9 cellular contexts compared by ENCODE assay signal in genomic region chr9:33749305-33749654, GRCh38. TPM values are rescaled to one million over a fixed set of nuclear protein-coding genes. Genes with fewer than 3 reads are reported as not detected.
A peak's percentile ranks its signal among the peaks of the same experiment; 100 is the strongest.
DNase-seq lines count a peak whose midpoint lies in the region; ATAC-seq lines count a peak whose summit lies in the region.
"Not testable (repeated sequence)": the region's sequence is repeated elsewhere in the genome, so short reads cannot be mapped to it uniquely, and the experiment has no call there.
"Had no signal": no experiment of that assay in that cellular context is flagged by ENCODE, and none has a peak within 500 bp of the region (broad histone marks: within the 10 kb centered on the region; RNA-seq: fewer than 3 reads in every experiment).

No MANE protein-coding gene starts in this region.

- not testable (repeated sequence) for H3K36me3 Mint-ChIP-seq in T-helper 2 cell treated with Interferon-gamma antibody and Interleukin-4, amounts not matched to agents 5 μg/mL and 100 μg/mL, for 36 hours (ENCODE audit: low read depth); activated CD8-positive, alpha-beta memory T cell treated with anti-CD3 and anti-CD28 coated beads, Interleukin-2, amount 10 ng/mL, durations not matched to agents 7 days and 5 days; activated naive CD4-positive, alpha-beta T cell treated with anti-CD3 and anti-CD28 coated beads, Interleukin-2, amount 10 ng/mL, durations not matched to agents 7 days and 5 days; effector memory CD8-positive, alpha-beta T cell (ENCODE audit: insufficient read depth)

- H3K4me1 Mint-ChIP-seq in T-helper 2 cell treated with Interferon-gamma antibody and Interleukin-4, amounts not matched to agents 5 μg/mL and 100 μg/mL, for 36 hours (ENCODE audit: low read depth): peaks cover 41% of the 10 kb centered on the region
- peaks cover 44% of the 10 kb centered on the region for H3K4me1 Mint-ChIP-seq in activated CD8-positive, alpha-beta memory T cell treated with anti-CD3 and anti-CD28 coated beads, Interleukin-2, amount 10 ng/mL, durations not matched to agents 7 days and 5 days
- H3K4me1 Mint-ChIP-seq in activated naive CD4-positive, alpha-beta T cell treated with anti-CD3 and anti-CD28 coated beads, Interleukin-2, amount 10 ng/mL, durations not matched to agents 7 days and 5 days: peaks cover 36% of the 10 kb centered on the region
- H3K4me1 Mint-ChIP-seq in effector memory CD8-positive, alpha-beta T cell (ENCODE audit: low read depth in 2 of 2): peaks cover 31 to 38% of the 10 kb centered on the region in 2 donors

- peak; percentile 78 for ATAC-seq in activated CD8-positive, alpha-beta memory T cell treated with anti-CD3 and anti-CD28 coated beads, Interleukin-2, amount 10 ng/mL, durations not matched to agents 7 days and 5 days
- peak; percentile 62 for ATAC-seq in effector memory CD8-positive, alpha-beta T cell (replicated peaks)

- peak; percentile 67 for DNase-seq in MV-4-11 (lab: John Stamatoyannopoulos, UW)
- peak; percentile 12 for DNase-seq in T-helper 2 cell treated with Interferon-gamma antibody and Interleukin-4, amounts not matched to agents 5 μg/mL and 100 μg/mL, for 36 hours (ENCODE audit: low spot score)
- peak; percentile 80 for DNase-seq in activated CD8-positive, alpha-beta memory T cell treated with anti-CD3 and anti-CD28 coated beads, Interleukin-2, amount 10 ng/mL, durations not matched to agents 7 days and 5 days
- peak; percentile 41 for DNase-seq in activated naive CD4-positive, alpha-beta T cell treated with anti-CD3 and anti-CD28 coated beads, Interleukin-2, amount 10 ng/mL, durations not matched to agents 7 days and 5 days
- peak in 2 of 3 experiments; percentile 22 to 41 for DNase-seq in effector memory CD8-positive, alpha-beta T cell
- peak; percentile 15 for DNase-seq in stimulated activated CD4-positive, alpha-beta T cell treated with anti-CD3 and anti-CD28 coated beads, Interleukin-1b, Interleukin-23, amount 100 ng/mL, for 48 hours

- peak overlapping the region; percentile 77 for H3K4me3 Mint-ChIP-seq in T-helper 2 cell treated with Interferon-gamma antibody and Interleukin-4, amounts not matched to agents 5 μg/mL and 100 μg/mL, for 36 hours
- H3K4me3 Mint-ChIP-seq in activated CD8-positive, alpha-beta memory T cell treated with anti-CD3 and anti-CD28 coated beads, Interleukin-2, amount 10 ng/mL, durations not matched to agents 7 days and 5 days: peak overlapping the region; percentile 77
- peak overlapping the region; percentile 54 for H3K4me3 Mint-ChIP-seq in activated naive CD4-positive, alpha-beta T cell treated with anti-CD3 and anti-CD28 coated beads, Interleukin-2, amount 10 ng/mL, durations not matched to agents 7 days and 5 days
- peak overlapping the region; percentile 81 to 85 for H3K4me3 Mint-ChIP-seq in effector memory CD8-positive, alpha-beta T cell

- peak overlapping the region; percentile 1; the same call in 1 of the 2 replicates for H3K4me3 ChIP-seq in GM08714 (ENCODE audit: low read length)

- H3K27me3 Mint-ChIP-seq in T-helper 2 cell treated with Interferon-gamma antibody and Interleukin-4, amounts not matched to agents 5 μg/mL and 100 μg/mL, for 36 hours (ENCODE audit: low read depth): peaks cover 71% of the 10 kb centered on the region
- H3K27me3 Mint-ChIP-seq in activated CD8-positive, alpha-beta memory T cell treated with anti-CD3 and anti-CD28 coated beads, Interleukin-2, amount 10 ng/mL, durations not matched to agents 7 days and 5 days: peaks cover 64% of the 10 kb centered on the region
- peaks cover 79% of the 10 kb centered on the region for H3K27me3 Mint-ChIP-seq in activated naive CD4-positive, alpha-beta T cell treated with anti-CD3 and anti-CD28 coated beads, Interleukin-2, amount 10 ng/mL, durations not matched to agents 7 days and 5 days
- H3K27me3 Mint-ChIP-seq in effector memory CD8-positive, alpha-beta T cell: peaks cover 44 to 59% of the 10 kb centered on the region in 2 donors

- H3K9me3 Mint-ChIP-seq in T-helper 2 cell treated with Interferon-gamma antibody and Interleukin-4, amounts not matched to agents 5 μg/mL and 100 μg/mL, for 36 hours; activated CD8-positive, alpha-beta memory T cell treated with anti-CD3 and anti-CD28 coated beads, Interleukin-2, amount 10 ng/mL, durations not matched to agents 7 days and 5 days (ENCODE audit: low read depth); activated naive CD4-positive, alpha-beta T cell treated with anti-CD3 and anti-CD28 coated beads, Interleukin-2, amount 10 ng/mL, durations not matched to agents 7 days and 5 days; effector memory CD8-positive, alpha-beta T cell: not testable (repeated sequence)

- peak overlapping the region; percentile 64 for H3K27ac Mint-ChIP-seq in T-helper 2 cell treated with Interferon-gamma antibody and Interleukin-4, amounts not matched to agents 5 μg/mL and 100 μg/mL, for 36 hours
- peak overlapping the region; percentile 89 for H3K27ac Mint-ChIP-seq in activated CD8-positive, alpha-beta memory T cell treated with anti-CD3 and anti-CD28 coated beads, Interleukin-2, amount 10 ng/mL, durations not matched to agents 7 days and 5 days
- not testable (repeated sequence) for H3K27ac Mint-ChIP-seq in activated naive CD4-positive, alpha-beta T cell treated with anti-CD3 and anti-CD28 coated beads, Interleukin-2, amount 10 ng/mL, durations not matched to agents 7 days and 5 days
- peak overlapping the region; percentile 57 to 80 for H3K27ac Mint-ChIP-seq in effector memory CD8-positive, alpha-beta T cell

- CTCF ChIA-PET in activated CD8-positive, alpha-beta memory T cell treated with anti-CD3 and anti-CD28 coated beads, Interleukin-2, amount 10 ng/mL, durations not matched to agents 7 days and 5 days (lab: Charles Lee): interaction anchor here (0.9 to 2.6 kb wide), 5 partner anchors 10 to 99 kb away, joined by 3 to 17 read pairs (median 3); no protein-coding TSS in a partner anchor
- CTCF ChIA-PET in activated naive CD4-positive, alpha-beta T cell treated with anti-CD3 and anti-CD28 coated beads, Interleukin-2, amount 10 ng/mL, durations not matched to agents 7 days and 5 days (lab: Charles Lee): interaction anchor here (1.9 kb wide), 1 partner anchor 12 kb away, joined by 9 read pairs; no protein-coding TSS in a partner anchor

RNA-seq across cellular contexts. Expression of gene PRSS3, which starts 46.1 kb away (rescaled TPM):
- not detected for total RNA-seq in activated CD8-positive, alpha-beta memory T cell treated with anti-CD3 and anti-CD28 coated beads, Interleukin-2, amount 10 ng/mL, durations not matched to agents 7 days and 5 days
- total RNA-seq: mesenteric fat pad, osteocyte had no signal

Comparison
In these comparisons a context has a peak if more than half of its experiments do, and no peak if none do; other contexts are left out.
1. Peak in every context shown above with its lines: DNase-seq, ATAC-seq and H3K4me3 ChIP-seq.
2. DNase-seq: peak in every context shown above with its lines; median percentile 80 in activated CD8-positive, alpha-beta memory T cell treated with anti-CD3 and anti-CD28 coated beads, Interleukin-2, amount 10 ng/mL, durations not matched to agents 7 days and 5 days; 67 in MV-4-11; 41 in activated naive CD4-positive, alpha-beta T cell treated with anti-CD3 and anti-CD28 coated beads, Interleukin-2, amount 10 ng/mL, durations not matched to agents 7 days and 5 days; 32 in effector memory CD8-positive, alpha-beta T cell; 15 in stimulated activated CD4-positive, alpha-beta T cell treated with anti-CD3 and anti-CD28 coated beads, Interleukin-1b, Interleukin-23, amount 100 ng/mL, for 48 hours; 12 in T-helper 2 cell treated with Interferon-gamma antibody and Interleukin-4, amounts not matched to agents 5 μg/mL and 100 μg/mL, for 36 hours.